In the genomic region with DNA sequence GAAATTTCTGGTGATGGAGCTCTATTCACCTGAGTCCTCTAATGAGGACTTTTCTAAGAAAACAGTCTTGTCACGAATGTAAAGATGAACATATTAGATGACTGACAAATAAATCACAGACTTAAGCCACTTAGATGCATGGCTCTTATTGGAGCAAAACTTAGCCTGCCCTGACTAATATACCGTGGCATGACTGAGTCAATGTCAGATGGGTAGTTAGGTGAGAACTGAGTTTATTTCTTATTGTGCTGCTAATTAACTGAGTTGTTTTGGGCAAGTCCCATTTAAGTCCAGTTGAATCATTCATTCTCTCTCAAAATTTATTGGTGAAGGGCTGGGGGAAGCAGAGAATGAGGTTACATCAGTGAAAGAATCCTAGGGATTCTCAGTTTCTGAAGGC, we compare ENCODE assay signal across 32 cellular contexts.
"Had no signal": no experiment of that assay in that cellular context is flagged by ENCODE, and none has a peak within 500 bp of the region (broad histone marks: within the 10 kb centered on the region; RNA-seq: fewer than 3 reads in every experiment).

No MANE protein-coding gene starts in this region.

- DNase-seq: activated CD4-positive, alpha-beta memory T cell treated with anti-CD3 and anti-CD28 coated beads for 36 hours; activated CD4-positive, alpha-beta T cell treated with anti-CD3 and anti-CD28 coated beads for 36 hours; activated CD4-positive, alpha-beta T cell treated with anti-CD3 and anti-CD28 coated beads, Interleukin-2, amount 10 ng/mL, durations not matched to agents 24 days and 14 days; activated CD4-positive, CD25-positive, alpha-beta regulatory T cell; activated CD4-positive, CD25-positive, alpha-beta regulatory T cell treated with anti-CD3 and anti-CD28 coated beads, Interleukin-2, amount 50 U/mL, for 72 hours; activated CD8-positive, alpha-beta memory T cell treated with anti-CD3 and anti-CD28 coated beads, Interleukin-2, amount 10 ng/mL, durations not matched to agents 7 days and 5 days; activated CD8-positive, alpha-beta memory T cell treated with anti-CD3 and anti-CD28 coated beads, Interleukin-2, amount 50 U/mL, for 4 hours; activated CD8-positive, alpha-beta T cell treated with anti-CD3 and anti-CD28 coated beads, Interleukin-2, amount 10 ng/mL, durations not matched to agents 7 days and 5 days; activated effector memory CD4-positive, alpha-beta T cell treated with anti-CD3 and anti-CD28 coated beads, Interleukin-2, amount 50 U/mL, for 16 hours; activated naive CD4-positive, alpha-beta T cell treated with anti-CD3 and anti-CD28 coated beads for 36 hours; activated naive CD8-positive, alpha-beta T cell treated with anti-CD3 and anti-CD28 coated beads for 36 hours; activated naive CD8-positive, alpha-beta T cell treated with anti-CD3 and anti-CD28 coated beads, Interleukin-2, amount 50 U/mL, for 24 hours; activated T-cell treated with anti-CD3 and anti-CD28 coated beads, Interleukin-2, amount 50 U/mL, for 1 hour; activated T-cell treated with anti-CD3 and anti-CD28 coated beads, Interleukin-2, amount 50 U/mL, for 48 hours; adrenal gland; amygdala; aorta; body of pancreas; central memory CD4-positive, alpha-beta T cell; cerebellar nuclear complex; colonic mucosa; effector CD8-positive, alpha-beta T cell; erythroblast; esophagus squamous epithelium; foreskin fibroblast; gastrocnemius medialis; glutamatergic neuron; heart left ventricle; T-helper 2 cell had no signal

- H3K36me3 ChIP-seq: adrenal gland, cardiac muscle cell, colonic mucosa, esophagus squamous epithelium, gastrocnemius medialis, heart left ventricle had no signal

- H3K4me1 ChIP-seq: adrenal gland, body of pancreas, colonic mucosa, esophagus squamous epithelium, gastrocnemius medialis had no signal

- H3K27ac ChIP-seq: adrenal gland, body of pancreas, cardiac muscle cell, colonic mucosa, esophagus squamous epithelium, gastrocnemius medialis, heart left ventricle had no signal

- H3K27me3 ChIP-seq: adrenal gland, body of pancreas, cardiac muscle cell, colonic mucosa, esophagus squamous epithelium, gastrocnemius medialis, heart left ventricle had no signal

- H3K4me3 ChIP-seq: adrenal gland, body of pancreas, cardiac muscle cell, colonic mucosa, esophagus squamous epithelium, gastrocnemius medialis, heart left ventricle had no signal

- ATAC-seq: activated CD4-positive, alpha-beta T cell treated with anti-CD3 and anti-CD28 coated beads for 36 hours; activated CD8-positive, alpha-beta memory T cell treated with anti-CD3 and anti-CD28 coated beads, Interleukin-2, amount 10 ng/mL, durations not matched to agents 7 days and 5 days; activated CD8-positive, alpha-beta T cell treated with anti-CD3 and anti-CD28 coated beads, Interleukin-2, amount 10 ng/mL, durations not matched to agents 7 days and 5 days; activated naive CD8-positive, alpha-beta T cell treated with anti-CD3 and anti-CD28 coated beads, Interleukin-2, amount 50 U/mL, for 24 hours; body of pancreas; gastrocnemius medialis; heart left ventricle had no signal

- FAIRE-seq: endometrium, endothelial cell of umbilical vein had no signal
